8 cellular contexts compared by ENCODE assay signal in the genomic region with DNA sequence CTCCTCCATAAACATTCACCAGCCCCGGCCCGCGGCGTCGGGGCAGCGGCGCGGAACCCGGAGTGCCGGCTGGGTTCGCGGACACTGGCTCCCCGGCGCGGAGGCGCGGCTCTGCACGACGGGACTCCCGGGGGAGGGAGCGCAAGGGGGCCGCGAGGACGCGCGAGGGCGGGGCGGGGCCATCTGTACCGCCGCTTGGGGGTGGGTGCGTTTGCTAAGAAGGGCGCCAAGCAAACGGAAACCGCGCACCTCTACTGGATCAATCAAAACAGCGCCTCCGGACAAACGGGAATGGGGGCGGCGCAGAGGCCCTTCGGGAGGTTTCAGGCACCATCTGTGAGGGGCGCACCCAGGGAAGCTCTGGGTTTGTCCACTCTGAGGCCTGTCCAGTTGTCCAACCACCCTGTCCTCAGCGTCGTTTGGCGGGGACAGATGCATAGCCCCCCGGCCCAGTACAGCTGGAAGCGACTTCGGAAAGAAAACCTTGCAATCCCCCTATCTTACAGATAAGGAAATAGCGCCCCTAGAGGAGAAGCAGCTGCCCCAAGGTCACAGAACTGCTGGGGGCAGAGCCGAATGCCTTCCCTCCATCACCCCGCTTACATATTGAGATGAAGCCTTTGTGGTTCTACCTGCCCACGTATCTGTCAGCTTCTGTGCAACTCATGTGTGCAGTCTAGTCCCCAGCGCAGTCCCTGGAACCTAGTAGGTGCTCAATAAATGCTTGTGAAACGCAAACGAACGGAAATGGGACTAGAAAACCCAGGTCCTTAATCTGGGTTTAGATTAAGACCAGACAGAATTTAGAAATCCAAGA. TPM values are rescaled to one million over a fixed set of nuclear protein-coding genes. Genes with fewer than 3 reads are reported as not detected.
A peak's percentile ranks its signal among the peaks of the same experiment; 100 is the strongest.
DNase-seq lines count a peak whose midpoint lies in the region; ATAC-seq and TF ChIP-seq lines count a peak whose summit lies in the region.

No MANE protein-coding gene starts in this region.

- POLR2A ChIA-PET in OCI-LY7 (lab: Charles Lee), result interaction anchor here (0.8 to 1.1 kb wide), 2 partner anchors 11 to 21 kb away, joined by 3 read pairs; no protein-coding TSS in a partner anchor
- POLR2A ChIA-PET in naive thymus-derived CD4-positive, alpha-beta T cell (lab: Charles Lee), result no interaction called here

- DNase-seq in OCI-LY7 (ENCODE audit: low spot score), result peak; percentile 92
- DNase-seq in activated T-cell treated with anti-CD3 and anti-CD28 coated beads for 48 hours (ENCODE audit: low read depth), result peak; percentile 49
- DNase-seq in esophagus squamous epithelium (lab: John Stamatoyannopoulos, UW), result no peak
- peak; percentile 32 to 73 (median 66) for DNase-seq in naive thymus-derived CD4-positive, alpha-beta T cell
- DNase-seq in inferior parietal cortex (ENCODE audit: extremely low spot score), result no peak

- H3K4me3 ChIP-seq in OCI-LY7 (ENCODE audit: low read depth, low read length, poor library complexity, severe bottlenecking) (peak overlapping the region; percentile 70), esophagus squamous epithelium (peak overlapping the region; percentile 26 to 72 (median 46))
- peak overlapping the region; percentile 83 for H3K4me3 ChIP-seq in naive thymus-derived CD4-positive, alpha-beta T cell (ENCODE audit: low read length)

- no peak for TF ChIP-seq POLR2A in esophagus squamous epithelium (IDR thresholded peaks at IDR 0.05)

- H3K9me3 ChIP-seq in OCI-LY7 (ENCODE audit: low read length) (no peaks in the 10 kb centered on the region), esophagus squamous epithelium (no peaks in the 10 kb centered on the region)
- H3K9me3 ChIP-seq in naive thymus-derived CD4-positive, alpha-beta T cell (ENCODE audit: control insufficient read depth in 2 of 3, low read length in 3 of 3), result no peaks in the 10 kb centered on the region

- H3K4me1 Mint-ChIP-seq in naive thymus-derived CD4-positive, alpha-beta T cell, result peaks cover 0 to 14% (median 6%) of the 10 kb centered on the region in 7 donors
- H3K4me1 Mint-ChIP-seq in stimulated activated memory B cell treated with anti-CD40 and anti-IgM and Interleukin-4, amounts not matched to agents 10 μg/mL and 1 μg/mL and 100 μg/mL, for 72 hours, result peaks cover 35% of the 10 kb centered on the region

- no peaks in the 10 kb centered on the region for H3K79me2 ChIP-seq in OCI-LY7 (ENCODE audit: insufficient read depth, low read depth, low read length)

- peak overlapping the region; percentile 83 to 94 (median 87) for H3K4me3 Mint-ChIP-seq in naive thymus-derived CD4-positive, alpha-beta T cell
- H3K4me3 Mint-ChIP-seq in stimulated activated memory B cell treated with anti-CD40 and anti-IgM and Interleukin-4, amounts not matched to agents 10 μg/mL and 1 μg/mL and 100 μg/mL, for 72 hours, result peak overlapping the region; percentile 76

- BruUV-seq in OCI-LY7 (replicated peaks; lab: Mats Ljungman, UMichigan), result no TSS peak

- H2AFZ ChIP-seq in OCI-LY7 (ENCODE audit: low read length), result peak overlapping the region; percentile 97

- CTCF ChIA-PET in OCI-LY7 (lab: Charles Lee; ENCODE audit: unreplicated experiment), result interaction anchor here (0.6 to 1.8 kb wide), 6 partner anchors 12 to 321 kb away, joined by 3 to 10 read pairs (median 4); no protein-coding TSS in a partner anchor
- CTCF ChIA-PET in naive thymus-derived CD4-positive, alpha-beta T cell (lab: Charles Lee), result interaction anchor here (0.7 to 5.5 kb wide), 7 partner anchors 9 to 124 kb away, joined by 3 to 30 read pairs (median 5); no protein-coding TSS in a partner anchor

- TF ChIP-seq CTCF in GM12874 (IDR thresholded peaks at IDR 0.05; ENCODE audit: insufficient read depth, low read depth, low read length) (peak; percentile 86), OCI-LY7 (conservative IDR thresholded peaks at IDR 0.05; ENCODE audit: low read length) (peak; percentile 87), esophagus squamous epithelium (IDR thresholded peaks at IDR 0.05) (peak; percentile 35 to 67 (median 46))

- H3K4me1 ChIP-seq in OCI-LY7 (ENCODE audit: insufficient read depth, low read length, poor library complexity, severe bottlenecking) (peaks cover 51% of the 10 kb centered on the region), esophagus squamous epithelium (peaks cover 0 to 13% (median 5%) of the 10 kb centered on the region in 3 donors)
- peaks cover 6% of the 10 kb centered on the region in 2 donors for H3K4me1 ChIP-seq in naive thymus-derived CD4-positive, alpha-beta T cell (ENCODE audit: control insufficient read depth in 2 of 2, insufficient read depth in 2 of 2, low read length in 2 of 2)

- WGBS in esophagus squamous epithelium, 2 donors, result 19 to 31% methylated on average over 8 to 15 of the region's 56 CpGs

- peaks cover 0 to 1% (median 0%) of the 10 kb centered on the region in 11 donors for H3K9me3 Mint-ChIP-seq in naive thymus-derived CD4-positive, alpha-beta T cell
- no peaks in the 10 kb centered on the region for H3K9me3 Mint-ChIP-seq in stimulated activated memory B cell treated with anti-CD40 and anti-IgM and Interleukin-4, amounts not matched to agents 10 μg/mL and 1 μg/mL and 100 μg/mL, for 72 hours

- H3K27me3 ChIP-seq in esophagus squamous epithelium, result peaks cover 0 to 80% (median 4%) of the 10 kb centered on the region in 4 donors
- peaks cover 2 to 4% of the 10 kb centered on the region in 2 donors for H3K27me3 ChIP-seq in naive thymus-derived CD4-positive, alpha-beta T cell (ENCODE audit: control insufficient read depth in 2 of 2, insufficient read depth in 2 of 2, low read length in 2 of 2)

- peak overlapping the region; percentile 35 for H3K27ac ChIP-seq in OCI-LY7 (ENCODE audit: low read depth, low read length, poor library complexity, severe bottlenecking)
- no peak overlapping the region for H3K27ac ChIP-seq in esophagus squamous epithelium
- peak overlapping the region; percentile 17 for H3K27ac ChIP-seq in naive thymus-derived CD4-positive, alpha-beta T cell (ENCODE audit: low read depth, low read length)

- H3K9me2 ChIP-seq in OCI-LY7 (ENCODE audit: insufficient read depth, low read length), result no peaks in the 10 kb centered on the region

- peak; percentile 54 for ATAC-seq in HG03521 (IDR thresholded peaks at IDR 0.05; ENCODE audit: unreplicated experiment)
- peak; percentile 91 for ATAC-seq in naive thymus-derived CD4-positive, alpha-beta T cell
- ATAC-seq in stimulated activated memory B cell treated with anti-CD40 and anti-IgM and Interleukin-4, amounts not matched to agents 10 μg/mL and 1 μg/mL and 100 μg/mL, for 72 hours, result peak; percentile 88

- H3K27ac Mint-ChIP-seq in naive thymus-derived CD4-positive, alpha-beta T cell, result peak overlapping the region in 1 of 9 donors; percentile 30
- no peak overlapping the region for H3K27ac Mint-ChIP-seq in stimulated activated memory B cell treated with anti-CD40 and anti-IgM and Interleukin-4, amounts not matched to agents 10 μg/mL and 1 μg/mL and 100 μg/mL, for 72 hours

- intact Hi-C loops in OCI-LY7 (cut with micrococcal nuclease; ENCODE audit: unreplicated experiment) (no loop called here), esophagus squamous epithelium (cut with DNase I) (no loop called here)
- intact Hi-C loops in naive thymus-derived CD4-positive, alpha-beta T cell (cut with micrococcal nuclease), result loop anchor here in 1 of 2 donors (1.0 kb wide), 3 partner anchors 14 to 159 kb away; no protein-coding TSS in a partner anchor

- no peaks in the 10 kb centered on the region for H3K36me3 Mint-ChIP-seq in naive thymus-derived CD4-positive, alpha-beta T cell
- H3K36me3 Mint-ChIP-seq in stimulated activated memory B cell treated with anti-CD40 and anti-IgM and Interleukin-4, amounts not matched to agents 10 μg/mL and 1 μg/mL and 100 μg/mL, for 72 hours, result no peaks in the 10 kb centered on the region

- H4K20me1 ChIP-seq in OCI-LY7 (ENCODE audit: insufficient read depth, low read length), result no peaks in the 10 kb centered on the region

- H3K27me3 Mint-ChIP-seq in naive thymus-derived CD4-positive, alpha-beta T cell, result peaks cover 19 to 76% (median 27%) of the 10 kb centered on the region in 5 donors
- H3K27me3 Mint-ChIP-seq in stimulated activated memory B cell treated with anti-CD40 and anti-IgM and Interleukin-4, amounts not matched to agents 10 μg/mL and 1 μg/mL and 100 μg/mL, for 72 hours, result peaks cover 25% of the 10 kb centered on the region

- peak overlapping the region; percentile 94 for H3K4me2 ChIP-seq in OCI-LY7 (ENCODE audit: low read length)

- H3K36me3 ChIP-seq in OCI-LY7 (ENCODE audit: insufficient read depth, low read length) (no peaks in the 10 kb centered on the region), esophagus squamous epithelium (no peaks in the 10 kb centered on the region)
- H3K36me3 ChIP-seq in naive thymus-derived CD4-positive, alpha-beta T cell (ENCODE audit: control insufficient read depth in 2 of 3, insufficient read depth in 3 of 3, low read length in 3 of 3), result no peaks in the 10 kb centered on the region

RNA-seq across cellular contexts. Expression of a gene that starts 10.7 kb away (rescaled TPM):
- total RNA-seq in OCI-LY7 (2014; rRNA removed; shearing (Covaris generic)), result 0.10 and 0.13 TPM in 2 replicates
- 0.77 and 1.0 TPM in 2 replicates for total RNA-seq in OCI-LY7 (2022)
- total RNA-seq in esophagus squamous epithelium, result not detected
- total RNA-seq in naive thymus-derived CD4-positive, alpha-beta T cell, result under 1 TPM; 0.19 to 0.88 (median 0.44) TPM
- not detected for polyA plus RNA-seq in naive thymus-derived CD4-positive, alpha-beta T cell

Comparison
In these comparisons a context has a peak if more than half of its experiments do, and no peak if none do; other contexts are left out.
1. DNase-seq: peak in OCI-LY7 (single experiment), activated T-cell treated with anti-CD3 and anti-CD28 coated beads for 48 hours (single experiment) and naive thymus-derived CD4-positive, alpha-beta T cell (9 of 9); none in esophagus squamous epithelium (single experiment) and inferior parietal cortex (single experiment).
2. H3K27ac ChIP-seq: peak in OCI-LY7 (single experiment) and naive thymus-derived CD4-positive, alpha-beta T cell (single experiment); none in esophagus squamous epithelium (0 of 4).
3. Peak in every context shown above with its lines, with median percentiles within 50 percentile points of each other: CTCF ChIP-seq, ATAC-seq and H3K4me3 ChIP-seq.